8 cellular contexts compared by ENCODE assay signal in the genomic region with DNA sequence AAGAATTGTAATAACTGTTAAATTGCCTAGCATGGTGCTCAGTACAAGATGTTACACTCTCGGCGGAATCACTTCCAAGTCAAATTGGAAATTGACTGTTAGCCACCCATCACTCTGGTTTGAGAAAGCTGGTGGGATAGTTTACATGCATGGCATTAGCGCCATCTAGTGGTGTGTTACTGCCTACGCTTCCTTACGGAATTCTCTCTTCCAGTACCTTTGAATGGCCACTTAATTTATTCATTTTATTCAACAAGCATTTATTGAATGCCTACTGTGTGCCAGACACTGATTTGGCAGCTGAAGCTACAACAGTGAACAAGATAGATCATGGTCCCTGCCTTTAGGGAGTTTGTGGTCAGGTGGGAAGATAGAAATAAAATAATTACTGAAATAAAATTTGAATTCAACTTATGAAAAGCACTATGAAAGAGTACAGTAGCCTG. TPM values are rescaled to one million over a fixed set of nuclear protein-coding genes. Genes with fewer than 3 reads are reported as not detected.
DNase-seq lines count a peak whose midpoint lies in the region; ATAC-seq, FAIRE-seq and TF ChIP-seq lines count a peak whose summit lies in the region.

No MANE protein-coding gene starts in this region.

- DNase-seq in NCI-H345 treated with DMSO at 0.1 percent for 48 hours (lab: John Stamatoyannopoulos, UW; ENCODE audit: unreplicated experiment) (peak; percentile 73), bronchial epithelial cell (ENCODE audit: low read depth) (peak; percentile 80), kidney glomerular epithelial cell (lab: John Stamatoyannopoulos, UW) (peak; percentile 76)
- peak; percentile 43 to 63 for DNase-seq in stimulated activated CD4-positive, alpha-beta T cell treated with anti-CD3 and anti-CD28 coated beads, Interleukin-4, amount 100 ng/mL, for 4 hours

- H3K27ac ChIP-seq in C4-2B (no peak overlapping the region), HEK293 (ENCODE audit: extremely low read depth, low read depth, low read length) (no peak overlapping the region)

- POLR2A ChIA-PET in HEK293 (lab: Yijun Ruan, JAX): no interaction called here

- ATAC-seq in GM18870 (IDR thresholded peaks at IDR 0.05; ENCODE audit: unreplicated experiment): no peak

- H3K9me3 ChIP-seq in HEK293 (ENCODE audit: control insufficient read depth, insufficient read depth, low read depth, low read length): no peaks in the 10 kb centered on the region

- peak; percentile 84 for TF ChIP-seq CTCF in C4-2B (conservative IDR thresholded peaks at IDR 0.05)
- peak; percentile 72 for TF ChIP-seq CTCF in HEK293 (tag by site-specific recombination; IDR thresholded peaks at IDR 0.05)
- peak; percentile 69 for TF ChIP-seq CTCF in WI38 (IDR thresholded peaks at IDR 0.05; ENCODE audit: low read depth, low read length)
- TF ChIP-seq CTCF in bronchial epithelial cell (IDR thresholded peaks at IDR 0.05; ENCODE audit: insufficient read depth, low read length, severe bottlenecking): peak; percentile 77

- H3K36me3 ChIP-seq in HEK293 (ENCODE audit: control insufficient read depth in 2 of 2, insufficient read depth in 1 of 2, low read length in 2 of 2) (no peaks in the 10 kb centered on the region), bronchial epithelial cell (ENCODE audit: control insufficient read depth, insufficient read depth, low read length) (no peaks in the 10 kb centered on the region)

- H3K27me3 ChIP-seq in bronchial epithelial cell (ENCODE audit: control insufficient read depth, insufficient read depth, low read length): no peaks in the 10 kb centered on the region

- CTCF ChIA-PET in HEK293 (lab: Yijun Ruan, JAX): interaction anchor here (0.6 to 2.5 kb wide), 35 partner anchors 11 to 954 kb away, joined by 3 to 16 read pairs (median 5); no protein-coding TSS in a partner anchor

- H3K4me1 ChIP-seq in HEK293 (ENCODE audit: control insufficient read depth, insufficient read depth, low read length): peaks cover 10% of the 10 kb centered on the region

- no peak overlapping the region for H3K4me3 ChIP-seq in HEK293 (ENCODE audit: low read depth, low read length)
- H3K4me3 ChIP-seq in WI38 (ENCODE audit: low read depth, low read length): no peak overlapping the region
- H3K4me3 ChIP-seq in bronchial epithelial cell (ENCODE audit: low read depth, low read length): no peak overlapping the region

- peak; percentile 7 for FAIRE-seq in bronchial epithelial cell (lab: Jason Lieb, UNC)

TF ChIP-seq in HEK293, 187 proteins besides CTCF, POLR2A, EP300 and RAD21:
- peak; percentile 91 for TF ChIP-seq ZNF654 (tag by site-specific recombination; IDR thresholded peaks at IDR 0.05; ENCODE audit: low read depth)
- TF ChIP-seq ZNF549 (tag by site-specific recombination; IDR thresholded peaks at IDR 0.05): no peak
TF ChIP-seq in HEK293: peak in this region for 1.

RNA-seq across cellular contexts. Expression of a gene that starts 33.6 kb away (rescaled TPM):
- 6.8 and 7.4 TPM in 2 replicates for total RNA-seq in bronchial epithelial cell

RNA-seq across cellular contexts. Expression of a gene that starts 33.7 kb away (rescaled TPM):
- total RNA-seq in bronchial epithelial cell: 23.7 and 25.0 TPM in 2 replicates

RNA-seq across cellular contexts. Expression of a gene that starts 48.5 kb away (rescaled TPM):
- total RNA-seq in bronchial epithelial cell: 9.5 and 11.6 TPM in 2 replicates
